13 cellular contexts compared by ENCODE assay signal in the genomic region with DNA sequence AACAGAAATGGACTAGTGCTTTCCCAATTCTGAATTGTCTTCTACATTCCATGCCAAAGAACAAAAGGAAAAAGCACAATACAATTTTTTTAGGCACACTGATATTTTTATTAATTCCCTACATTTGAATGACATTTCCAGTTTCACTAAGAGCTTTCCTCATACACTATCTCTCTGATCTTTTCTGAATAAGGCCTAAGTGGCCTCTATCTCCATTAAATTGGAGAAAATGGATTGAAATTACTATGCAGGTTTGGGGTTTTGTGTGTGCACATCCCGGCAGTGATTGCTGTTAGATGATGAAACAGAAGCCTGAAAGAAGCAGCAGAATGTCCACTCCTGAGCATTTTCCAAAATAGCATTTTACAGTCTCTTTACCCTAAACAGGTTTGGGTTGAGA.
DNase-seq lines count a peak whose midpoint lies in the region; ATAC-seq and TF ChIP-seq lines count a peak whose summit lies in the region.
"Had no signal": no experiment of that assay in that cellular context is flagged by ENCODE, and none has a peak within 500 bp of the region (broad histone marks: within the 10 kb centered on the region; RNA-seq: fewer than 3 reads in every experiment).

No MANE protein-coding gene starts in this region.

- TF ChIP-seq CTCF in H9 (conservative IDR thresholded peaks at IDR 0.05): no peak
- TF ChIP-seq CTCF in SK-N-SH (IDR thresholded peaks at IDR 0.05): no peak
- TF ChIP-seq CTCF in nephron (IDR thresholded peaks at IDR 0.05; ENCODE audit: unreplicated experiment in 3 of 3): no peak

- H3K4me1 ChIP-seq in ACC112 (ENCODE audit: control insufficient read depth, insufficient read depth, low read length, unreplicated experiment): peaks cover 67% of the 10 kb centered on the region
- H3K4me1 ChIP-seq in H9 (ENCODE audit: insufficient read depth, low read length): peaks cover 10% of the 10 kb centered on the region; the same call in 1 of the 2 replicates
- H3K4me1 ChIP-seq in SK-N-SH (ENCODE audit: control insufficient read depth in 1 of 2, insufficient read depth in 2 of 2, low read depth in 1 of 2, low read length in 1 of 2): peaks cover 16 to 65% of the 10 kb centered on the region in 2 experiments; a peak in 3 of 4 replicates

- peaks cover 28% of the 10 kb centered on the region for H3K79me2 ChIP-seq in ACC112 (ENCODE audit: control insufficient read depth, insufficient read depth, low read length, unreplicated experiment)
- H3K79me2 ChIP-seq in H9 (ENCODE audit: insufficient read depth, low read length): no peaks in the 10 kb centered on the region
- peaks cover 70% of the 10 kb centered on the region for H3K79me2 ChIP-seq in SK-N-SH (ENCODE audit: insufficient read depth)

- no peaks in the 10 kb centered on the region for H3K27me3 ChIP-seq in ACC112 (ENCODE audit: insufficient read depth, low read length)
- H3K27me3 ChIP-seq in H9 (ENCODE audit: insufficient read depth, low read length): no peaks in the 10 kb centered on the region
- H3K27me3 ChIP-seq in SK-N-SH (ENCODE audit: insufficient read depth): no peaks in the 10 kb centered on the region

- ATAC-seq in GM19452 (IDR thresholded peaks at IDR 0.05; ENCODE audit: unreplicated experiment): no peak
- ATAC-seq: CD8-positive, alpha-beta T cell had no signal

- H2BK20ac ChIP-seq in H9 (ENCODE audit: low read depth, low read length, poor library complexity, severe bottlenecking): no peak overlapping the region

- H2AFZ ChIP-seq in ACC112 (ENCODE audit: low read length, unreplicated experiment) (no peak overlapping the region), H9 (ENCODE audit: low read length) (no peak overlapping the region), SK-N-SH (ENCODE audit: low read depth) (no peak overlapping the region)
- H2AFZ ChIP-seq: GM23248 had no signal

- H3K9ac ChIP-seq in H9 (ENCODE audit: extremely low read depth, insufficient read length, low read length): no peak overlapping the region
- no peak overlapping the region for H3K9ac ChIP-seq in SK-N-SH
- H3K9ac ChIP-seq: GM23248 had no signal

- no peak overlapping the region for H4K8ac ChIP-seq in H9 (replicated peaks; ENCODE audit: insufficient read length, low read depth, low read length)

- H3K9me2 ChIP-seq in SK-N-SH: no peaks in the 10 kb centered on the region

- H2BK12ac ChIP-seq in H9 (ENCODE audit: insufficient read length, low read depth, low read length): no peak overlapping the region

- TF ChIP-seq EP300 in SK-N-SH (IDR thresholded peaks at IDR 0.05; ENCODE audit: borderline replicate concordance in 1 of 2, low read depth in 1 of 2, low read length in 1 of 2): no peak

- H3T11ph ChIP-seq in H9 (ENCODE audit: low read length): no peak overlapping the region

- no peak overlapping the region for H2BK5ac ChIP-seq in H9 (ENCODE audit: insufficient read length, low read length)

- CTCF ChIA-PET in SK-N-SH (lab: Yijun Ruan, JAX): no interaction called here

- no CpG with 5 or more reads among the region's 1 CpG for WGBS in H9 (ENCODE audit: extremely low coverage, insufficient read length, low lambda C conversion rate)
- WGBS in SK-N-SH (ENCODE audit: low lambda C conversion rate): 11% methylated on average over 1 of the region's 1 CpG

- no peak overlapping the region for H2AK5ac ChIP-seq in H9 (ENCODE audit: insufficient read length, low read length)

- POLR2A ChIA-PET in SK-N-SH (lab: Yijun Ruan, JAX): no interaction called here

- peaks cover 21% of the 10 kb centered on the region for H3F3A ChIP-seq in SK-N-SH (replicated peaks; ENCODE audit: insufficient read depth)

- no peaks in the 10 kb centered on the region for H3K23me2 ChIP-seq in H9 (ENCODE audit: insufficient read length, low read depth, low read length, poor library complexity, severe bottlenecking)

- no peak overlapping the region for H2BK15ac ChIP-seq in H9 (ENCODE audit: low read depth, low read length)

- H3K14ac ChIP-seq in H9 (ENCODE audit: insufficient read depth, low read length): no peak overlapping the region

- peaks cover 0 to 4% (median 3%) of the 10 kb centered on the region in 3 experiments; a peak in 3 of 7 replicates for H3K36me3 Mint-ChIP-seq in H9 (ENCODE audit: insufficient read depth in 1 of 3, low read depth in 3 of 3)
- H3K36me3 Mint-ChIP-seq in nephron (ENCODE audit: low read depth): no peaks in the 10 kb centered on the region
- H3K36me3 Mint-ChIP-seq: CD14-positive monocyte, IgD-negative memory B cell had no signal

- no peak overlapping the region for H4K91ac ChIP-seq in H9 (ENCODE audit: insufficient read length, low read depth, low read length)

- no peaks in the 10 kb centered on the region for H3K79me1 ChIP-seq in H9 (ENCODE audit: insufficient read depth, low read depth, low read length, poor library complexity, severe bottlenecking)

- H2BK120ac ChIP-seq in H9 (ENCODE audit: low read depth, low read length, poor library complexity, severe bottlenecking): no peak overlapping the region

- no peaks in the 10 kb centered on the region for H3K36me3 ChIP-seq in ACC112 (ENCODE audit: insufficient read depth, low read length)
- no peaks in the 10 kb centered on the region for H3K36me3 ChIP-seq in SK-N-SH (replicated peaks in 1 of 2; ENCODE audit: control insufficient read depth in 1 of 2, insufficient read depth in 2 of 2, low read length in 1 of 2)

- TF ChIP-seq RAD21 in SK-N-SH (IDR thresholded peaks at IDR 0.05; ENCODE audit: low read length): no peak

- H3K4me3 ChIP-seq in ACC112 (ENCODE audit: low read depth, low read length) (no peak overlapping the region), SK-N-SH (ENCODE audit: low read depth in 2 of 2, low read length in 1 of 2) (peak overlapping the region in 1 of 2 experiments; percentile 6; a peak in 1 of 4 replicates)
- H3K4me3 ChIP-seq: GM23248 had no signal

- H3K4ac ChIP-seq in H9 (ENCODE audit: low read depth, low read length): no peak overlapping the region

- H3K4me2 ChIP-seq in H9 (ENCODE audit: insufficient read depth, insufficient read length, low read length): no peak overlapping the region
- peak overlapping the region; percentile 4; the same call in 1 of the 2 replicates for H3K4me2 ChIP-seq in SK-N-SH

- H3K9me3 ChIP-seq in H9 (ENCODE audit: control insufficient read depth, low read depth, low read length): no peaks in the 10 kb centered on the region
- H3K9me3 ChIP-seq in SK-N-SH: no peaks in the 10 kb centered on the region

- H3K27me3 Mint-ChIP-seq in H9 (ENCODE audit: low read depth) (no peaks in the 10 kb centered on the region), nephron (ENCODE audit: low read depth) (no peaks in the 10 kb centered on the region)
- H3K27me3 Mint-ChIP-seq: IgD-negative memory B cell had no signal

- no peak overlapping the region for H3K18ac ChIP-seq in H9 (ENCODE audit: insufficient read length, low read depth, low read length)

- H3K27ac ChIP-seq in ACC112 (ENCODE audit: low read depth, low read length) (0 out of 2 replicates have a peak overlapping the region, but pooled peaks have one; percentile 23), H9 (ENCODE audit: insufficient read length, low read depth, low read length) (no peak overlapping the region), SK-N-SH (ENCODE audit: low read depth in 2 of 2, low read length in 1 of 2) (peak overlapping the region; percentile 15 to 74; a peak in 3 of 4 replicates)
- H3K27ac ChIP-seq: GM23248 had no signal

- H3K56ac ChIP-seq in H9 (ENCODE audit: insufficient read length, low read depth, low read length): no peak overlapping the region

- H4K5ac ChIP-seq in H9 (ENCODE audit: insufficient read length, low read depth, low read length): no peak overlapping the region

- DNase-seq in H9: no peak
- DNase-seq in SK-N-SH: peak; percentile 23
- no peak for DNase-seq in NCI-H774 (lab: John Stamatoyannopoulos, UW)
- DNase-seq in NCI-H1694 (lab: John Stamatoyannopoulos, UW): no peak
- DNase-seq: CD8-positive, alpha-beta T cell; COR-L47; GM23248; H7 had no signal

- peaks cover 0 to 39% of the 10 kb centered on the region in 2 experiments; a peak in 2 of 5 replicates for H3K9me3 Mint-ChIP-seq in H9
- H3K9me3 Mint-ChIP-seq in nephron: no peaks in the 10 kb centered on the region
- H3K9me3 Mint-ChIP-seq: CD14-positive monocyte; CD8-positive, alpha-beta T cell; IgD-negative memory B cell had no signal

- H4K20me1 ChIP-seq in H9 (ENCODE audit: control insufficient read depth, insufficient read depth, insufficient read length): no peaks in the 10 kb centered on the region
- H4K20me1 ChIP-seq in SK-N-SH (ENCODE audit: insufficient read depth): no peaks in the 10 kb centered on the region

- H3K27ac Mint-ChIP-seq in H9: peak overlapping the region in 2 of 3 experiments; percentile 3 to 70; a peak in 3 of 7 replicates
- peak overlapping the region in 2 of 3 experiments; percentile 21 to 35 for H3K27ac Mint-ChIP-seq in nephron
- H3K27ac Mint-ChIP-seq: CD14-positive monocyte, IgD-negative memory B cell had no signal

- H3K23ac ChIP-seq in H9 (ENCODE audit: insufficient read length, low read depth, low read length): no peak overlapping the region

- H3K4me3 Mint-ChIP-seq in H9: no peak overlapping the region
- no peak overlapping the region for H3K4me3 Mint-ChIP-seq in nephron
- H3K4me3 Mint-ChIP-seq: CD14-positive monocyte; CD8-positive, alpha-beta T cell; IgD-negative memory B cell had no signal

- H3K4me1 Mint-ChIP-seq in H9: peaks cover 59 to 83% of the 10 kb centered on the region in 2 experiments
- peaks cover 52% of the 10 kb centered on the region for H3K4me1 Mint-ChIP-seq in nephron

TF ChIP-seq in SK-N-SH, 30 proteins besides CTCF, POLR2A, EP300 and RAD21:
- TF ChIP-seq RCOR1 (IDR thresholded peaks at IDR 0.05; ENCODE audit: low read length) (no peak), GATA2 (CRISPR knock-in tag; IDR thresholded peaks at IDR 0.05) (peak; percentile 56), ZBTB33 (IDR thresholded peaks at IDR 0.05; ENCODE audit: borderline replicate concordance, low read depth) (no peak)
